ENCODE assay signal across 21 cellular contexts in the genomic region with DNA sequence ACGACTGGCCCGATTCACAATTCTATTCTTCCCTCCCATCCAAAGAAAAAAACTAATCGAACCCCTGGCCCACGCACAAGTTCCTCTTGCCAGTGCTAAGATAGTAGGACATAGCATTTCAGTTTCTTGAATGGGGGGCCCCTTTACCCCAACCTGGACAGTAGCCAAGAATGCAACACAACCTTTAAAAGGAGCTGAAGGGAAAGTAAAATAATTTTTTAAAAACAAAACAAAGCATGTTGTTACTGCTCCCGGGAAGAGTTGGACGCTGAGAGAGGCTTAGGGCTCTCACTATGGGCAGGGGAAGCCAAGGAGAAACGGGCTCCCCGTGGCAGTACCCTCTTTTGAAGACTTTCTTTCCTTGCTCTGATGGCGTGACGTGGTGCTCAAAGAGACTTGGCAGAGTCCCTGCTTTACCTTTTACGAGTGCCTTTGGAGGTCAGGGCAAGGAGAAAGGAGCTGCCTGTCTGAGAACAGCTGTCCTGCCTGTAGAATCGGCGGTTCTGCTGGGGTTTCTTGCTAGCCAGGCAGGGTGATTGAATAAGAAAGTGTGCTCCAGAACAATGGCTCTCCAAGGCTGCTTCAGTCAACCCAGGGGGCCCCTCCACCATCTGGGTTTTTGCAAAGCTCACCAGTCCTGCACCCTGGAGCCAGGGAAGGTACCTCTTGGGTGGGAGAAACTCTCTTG. TPM values are rescaled to one million over a fixed set of nuclear protein-coding genes. Genes with fewer than 3 reads are reported as not detected.
DNase-seq lines count a peak whose midpoint lies in the region; ATAC-seq and TF ChIP-seq lines count a peak whose summit lies in the region.
"Had no signal": no experiment of that assay in that cellular context is flagged by ENCODE, and none has a peak within 500 bp of the region (broad histone marks: within the 10 kb centered on the region; RNA-seq: fewer than 3 reads in every experiment).

No MANE protein-coding gene starts in this region.

- no peaks in the 10 kb centered on the region for H3K9me3 Mint-ChIP-seq in neural progenitor cell
- H3K9me3 Mint-ChIP-seq: activated naive CD4-positive, alpha-beta T cell treated with anti-CD3 and anti-CD28 coated beads, Interleukin-2, amount 50 U/mL, for 24 hours; nephron progenitor cell had no signal

- no peak overlapping the region for H3K4me3 Mint-ChIP-seq in neural progenitor cell
- H3K4me3 Mint-ChIP-seq: activated CD8-positive, alpha-beta T cell treated with anti-CD3 and anti-CD28 coated beads, Interleukin-2, amount 10 ng/mL, durations not matched to agents 7 days and 5 days; activated naive CD4-positive, alpha-beta T cell treated with anti-CD3 and anti-CD28 coated beads, Interleukin-2, amount 50 U/mL, for 24 hours; nephron progenitor cell had no signal

- no peak for TF ChIP-seq CTCF in neural progenitor cell (IDR thresholded peaks at IDR 0.05)
- no peak for TF ChIP-seq CTCF in SK-N-SH (IDR thresholded peaks at IDR 0.05)

- H3K27me3 ChIP-seq in esophagus (ENCODE audit: control insufficient read depth in 1 of 2, insufficient read depth in 2 of 2, low read length in 2 of 2) (no peaks in the 10 kb centered on the region), neural progenitor cell (peaks cover 35% of the 10 kb centered on the region), SK-N-SH (ENCODE audit: insufficient read depth) (peaks cover 80% of the 10 kb centered on the region)

- H3K4me1 ChIP-seq in esophagus (ENCODE audit: control insufficient read depth in 2 of 2, insufficient read depth in 2 of 2, low read length in 1 of 2) (peaks cover 4 to 6% of the 10 kb centered on the region in 2 donors), neural progenitor cell (peaks cover 21% of the 10 kb centered on the region), SK-N-SH (ENCODE audit: control insufficient read depth in 1 of 2, insufficient read depth in 2 of 2, low read depth in 1 of 2, low read length in 1 of 2) (no peaks in the 10 kb centered on the region)

- peak overlapping the region; percentile 52 for H3K27ac ChIP-seq in esophagus (ENCODE audit: low read depth in 2 of 2, low read length in 1 of 2)
- H3K27ac ChIP-seq in neural progenitor cell: no peak overlapping the region
- H3K27ac ChIP-seq in SK-N-SH (ENCODE audit: low read depth in 2 of 2, low read length in 1 of 2): no peak overlapping the region
- H3K27ac ChIP-seq: BLaER1 treated with 17β-estradiol and CSF1 and Interleukin-3, amounts not matched to agents 10 nM and 100 nM; KMS-11; SK-N-MC; spleen had no signal

- H3F3A ChIP-seq in neural progenitor cell (ENCODE audit: low read depth) (peaks cover 11% of the 10 kb centered on the region), SK-N-SH (replicated peaks; ENCODE audit: insufficient read depth) (no peaks in the 10 kb centered on the region)

- no peak for ATAC-seq in GM21723 (IDR thresholded peaks at IDR 0.05; ENCODE audit: unreplicated experiment)
- no peak for ATAC-seq in HG03457 (IDR thresholded peaks at IDR 0.05; ENCODE audit: unreplicated experiment)
- ATAC-seq: activated CD8-positive, alpha-beta T cell treated with anti-CD3 and anti-CD28 coated beads, Interleukin-2, amount 10 ng/mL, durations not matched to agents 7 days and 5 days had no signal

- H3K4me3 ChIP-seq in esophagus (ENCODE audit: low read depth in 1 of 2, low read length in 2 of 2): no peak overlapping the region
- no peak overlapping the region for H3K4me3 ChIP-seq in neural progenitor cell
- H3K4me3 ChIP-seq in SK-N-SH (ENCODE audit: low read depth in 2 of 2, low read length in 1 of 2): no peak overlapping the region
- H3K4me3 ChIP-seq: BLaER1 treated with 17β-estradiol and CSF1 and Interleukin-3, amounts not matched to agents 10 nM and 100 nM; SK-N-MC; spleen had no signal

- H3K79me2 ChIP-seq in neural progenitor cell (ENCODE audit: low read depth) (no peaks in the 10 kb centered on the region), SK-N-SH (ENCODE audit: insufficient read depth) (no peaks in the 10 kb centered on the region)

- no peak overlapping the region for H3K27ac Mint-ChIP-seq in neural progenitor cell
- H3K27ac Mint-ChIP-seq: activated CD8-positive, alpha-beta T cell treated with anti-CD3 and anti-CD28 coated beads, Interleukin-2, amount 10 ng/mL, durations not matched to agents 7 days and 5 days; activated naive CD4-positive, alpha-beta T cell treated with anti-CD3 and anti-CD28 coated beads, Interleukin-2, amount 50 U/mL, for 24 hours; nephron progenitor cell had no signal

- peaks cover 0 to 9% of the 10 kb centered on the region in 2 donors for H3K36me3 ChIP-seq in esophagus (ENCODE audit: control insufficient read depth in 2 of 2, insufficient read depth in 2 of 2, low read length in 1 of 2)
- no peaks in the 10 kb centered on the region for H3K36me3 ChIP-seq in neural progenitor cell
- H3K36me3 ChIP-seq in SK-N-SH (replicated peaks in 1 of 2; ENCODE audit: control insufficient read depth in 1 of 2, insufficient read depth in 2 of 2, low read length in 1 of 2): no peaks in the 10 kb centered on the region
- H3K36me3 ChIP-seq: BLaER1 treated with 17β-estradiol and CSF1 and Interleukin-3, amounts not matched to agents 10 nM and 100 nM; spleen had no signal

- TF ChIP-seq EP300 in SK-N-SH (IDR thresholded peaks at IDR 0.05; ENCODE audit: borderline replicate concordance in 1 of 2, low read depth in 1 of 2, low read length in 1 of 2): no peak

- H3K9me3 ChIP-seq in esophagus (ENCODE audit: control insufficient read depth in 2 of 2, insufficient read depth in 1 of 2, low read depth in 1 of 2, low read length in 1 of 2) (no peaks in the 10 kb centered on the region), neural progenitor cell (ENCODE audit: low read depth) (no peaks in the 10 kb centered on the region), SK-N-SH (no peaks in the 10 kb centered on the region)
- H3K9me3 ChIP-seq: spleen had no signal

- DNase-seq in EH (ENCODE audit: low read depth) (peak; percentile 11), RPMI7951 (ENCODE audit: low read depth) (peak; percentile 78), neural progenitor cell (ENCODE audit: low spot score) (peak; percentile 25), SK-N-SH (no peak), KG1 (lab: John Stamatoyannopoulos, UW) (no peak)
- DNase-seq: activated CD8-positive, alpha-beta T cell treated with anti-CD3 and anti-CD28 coated beads, Interleukin-2, amount 10 ng/mL, durations not matched to agents 7 days and 5 days; activated T-cell treated with anti-CD3 and anti-CD28 coated beads, Interleukin-2, amount 50 U/mL, for 48 hours; hypothalamus; NCI-H1105; NCI-H82; nephron progenitor cell; spleen; stimulated activated CD8-positive, alpha-beta memory T cell treated with anti-CD3 and anti-CD28 coated beads, Interleukin-4, amount 100 ng/mL, for 48 hours had no signal

- peaks cover 7% of the 10 kb centered on the region for H3K36me3 Mint-ChIP-seq in neural progenitor cell
- H3K36me3 Mint-ChIP-seq: activated naive CD4-positive, alpha-beta T cell treated with anti-CD3 and anti-CD28 coated beads, Interleukin-2, amount 50 U/mL, for 24 hours had no signal

- H2AFZ ChIP-seq in neural progenitor cell (replicated peaks) (no peak overlapping the region), SK-N-SH (ENCODE audit: low read depth) (no peak overlapping the region)

- no peaks in the 10 kb centered on the region for H3K9me2 ChIP-seq in SK-N-SH

- 30 to 37% methylated on average over 13 of the region's 13 CpGs for WGBS in esophagus, 2 donors
- WGBS in SK-N-SH (ENCODE audit: low lambda C conversion rate): 18% methylated on average over 13 of the region's 13 CpGs

- H4K20me1 ChIP-seq in neural progenitor cell (ENCODE audit: low read depth) (peaks cover 7% of the 10 kb centered on the region), SK-N-SH (ENCODE audit: insufficient read depth) (no peaks in the 10 kb centered on the region)

- H3K27me3 Mint-ChIP-seq in neural progenitor cell (ENCODE audit: insufficient read depth, low read depth): peaks cover 43% of the 10 kb centered on the region

- H3K4me2 ChIP-seq in neural progenitor cell (no peak overlapping the region), SK-N-SH (no peak overlapping the region)
- H3K4me2 ChIP-seq: KMS-11 had no signal

- no peak overlapping the region for H3K9ac ChIP-seq in neural progenitor cell
- H3K9ac ChIP-seq in SK-N-SH: no peak overlapping the region
- H3K9ac ChIP-seq: BLaER1 treated with 17β-estradiol and CSF1 and Interleukin-3, amounts not matched to agents 10 nM and 100 nM; KMS-11 had no signal

- CTCF ChIA-PET in SK-N-SH (lab: Yijun Ruan, JAX): no interaction called here

- H3K4me1 Mint-ChIP-seq in neural progenitor cell: peaks cover 23% of the 10 kb centered on the region

- no peak for TF ChIP-seq RAD21 in SK-N-SH (IDR thresholded peaks at IDR 0.05; ENCODE audit: low read length)

- POLR2A ChIA-PET in SK-N-SH (lab: Yijun Ruan, JAX): no interaction called here

TF ChIP-seq in SK-N-SH, 30 proteins besides CTCF, POLR2A, EP300 and RAD21 (continues in another document):
- TF ChIP-seq, protein P1, sequence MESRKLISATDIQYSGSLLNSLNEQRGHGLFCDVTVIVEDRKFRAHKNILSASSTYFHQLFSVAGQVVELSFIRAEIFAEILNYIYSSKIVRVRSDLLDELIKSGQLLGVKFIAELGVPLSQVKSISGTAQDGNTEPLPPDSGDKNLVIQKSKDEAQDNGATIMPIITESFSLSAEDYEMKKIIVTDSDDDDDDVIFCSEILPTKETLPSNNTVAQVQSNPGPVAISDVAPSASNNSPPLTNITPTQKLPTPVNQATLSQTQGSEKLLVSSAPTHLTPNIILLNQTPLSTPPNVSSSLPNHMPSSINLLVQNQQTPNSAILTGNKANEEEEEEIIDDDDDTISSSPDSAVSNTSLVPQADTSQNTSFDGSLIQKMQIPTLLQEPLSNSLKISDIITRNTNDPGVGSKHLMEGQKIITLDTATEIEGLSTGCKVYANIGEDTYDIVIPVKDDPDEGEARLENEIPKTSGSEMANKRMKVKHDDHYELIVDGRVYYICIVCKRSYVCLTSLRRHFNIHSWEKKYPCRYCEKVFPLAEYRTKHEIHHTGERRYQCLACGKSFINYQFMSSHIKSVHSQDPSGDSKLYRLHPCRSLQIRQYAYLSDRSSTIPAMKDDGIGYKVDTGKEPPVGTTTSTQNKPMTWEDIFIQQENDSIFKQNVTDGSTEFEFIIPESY (IDR thresholded peaks at IDR 0.05; ENCODE audit: borderline replicate concordance, low read depth): no peak
- TF ChIP-seq ELF1 (IDR thresholded peaks at IDR 0.05) (no peak), TAF1 (IDR thresholded peaks at IDR 0.05; ENCODE audit: borderline replicate concordance, low read depth, low read length) (no peak), FOSL2 (IDR thresholded peaks at IDR 0.05; ENCODE audit: borderline replicate concordance, low read depth) (no peak), POLR2AphosphoS5 (IDR thresholded peaks at IDR 0.05; ENCODE audit: low read depth, low read length) (no peak)

RNA-seq across cellular contexts. Expression of a gene that starts 5.8 kb away (rescaled TPM):
- 104 and 106 TPM in 2 replicates for total RNA-seq in RPMI7951 (2014; rRNA removed; shearing (Covaris generic))
- polyA plus RNA-seq in esophagus (10 to 100 TPM; 18.3 to 18.6 TPM), SK-N-SH (2012; rRNA removed) (not detected in 2 replicates)
- total RNA-seq in neural progenitor cell (ENCODE audit: low replicate concordance): 0.60 and 1.1 TPM in 2 replicates
- polyA plus RNA-seq in SK-N-SH (2012; cell fraction: cytosol; rRNA removed): not detected in 2 replicates
- polyA plus RNA-seq in SK-N-SH (2012; cell fraction: nucleus; rRNA removed): not detected in 2 replicates
- total RNA-seq: activated CD8-positive, alpha-beta T cell treated with anti-CD3 and anti-CD28 coated beads, Interleukin-2, amount 10 ng/mL, durations not matched to agents 7 days and 5 days; pulmonary artery endothelial cell had no signal

Comparison
In these comparisons a context has a peak if more than half of its experiments do, and no peak if none do; other contexts are left out.
1. DNase-seq: peak in EH (single experiment), RPMI7951 (single experiment) and neural progenitor cell (single experiment); none in SK-N-SH (single experiment) and KG1 (single experiment).
2. H3K27ac ChIP-seq: peak in esophagus (2 of 2); none in neural progenitor cell (single experiment) and SK-N-SH (0 of 2).
3. RNA of a gene that starts 5.8 kb away (total RNA-seq): 104 to 106 TPM in RPMI7951; 0.60 to 1.1 TPM in neural progenitor cell; every median in the first group is over 10 times any median in the second.